In the genomic region with DNA sequence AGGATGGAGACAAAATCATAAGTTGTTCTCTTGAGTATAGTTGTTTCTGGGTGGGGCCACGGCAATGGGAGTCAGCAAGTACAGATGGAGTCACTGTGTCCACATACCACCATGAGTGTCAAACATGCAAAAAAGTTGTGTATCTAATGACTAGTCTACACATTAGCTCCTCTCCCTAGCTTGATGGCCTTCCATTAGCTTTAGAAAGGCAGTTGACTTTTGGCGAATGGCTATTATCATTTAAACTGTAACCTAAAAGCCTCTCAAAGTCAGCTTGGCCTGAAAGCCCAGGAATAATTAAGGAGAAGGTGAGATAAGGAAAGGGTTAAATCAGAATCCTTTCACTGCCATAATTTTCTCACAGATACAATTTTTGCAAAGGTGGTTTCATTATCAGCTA, we compare ENCODE assay signal across 1 cellular context.
TF ChIP-seq lines count a peak whose summit lies in the region.

No MANE protein-coding gene starts in this region.

TF ChIP-seq in GM23338, 12 proteins besides CTCF, POLR2A, EP300 and RAD21:
- TF ChIP-seq, protein P1, sequence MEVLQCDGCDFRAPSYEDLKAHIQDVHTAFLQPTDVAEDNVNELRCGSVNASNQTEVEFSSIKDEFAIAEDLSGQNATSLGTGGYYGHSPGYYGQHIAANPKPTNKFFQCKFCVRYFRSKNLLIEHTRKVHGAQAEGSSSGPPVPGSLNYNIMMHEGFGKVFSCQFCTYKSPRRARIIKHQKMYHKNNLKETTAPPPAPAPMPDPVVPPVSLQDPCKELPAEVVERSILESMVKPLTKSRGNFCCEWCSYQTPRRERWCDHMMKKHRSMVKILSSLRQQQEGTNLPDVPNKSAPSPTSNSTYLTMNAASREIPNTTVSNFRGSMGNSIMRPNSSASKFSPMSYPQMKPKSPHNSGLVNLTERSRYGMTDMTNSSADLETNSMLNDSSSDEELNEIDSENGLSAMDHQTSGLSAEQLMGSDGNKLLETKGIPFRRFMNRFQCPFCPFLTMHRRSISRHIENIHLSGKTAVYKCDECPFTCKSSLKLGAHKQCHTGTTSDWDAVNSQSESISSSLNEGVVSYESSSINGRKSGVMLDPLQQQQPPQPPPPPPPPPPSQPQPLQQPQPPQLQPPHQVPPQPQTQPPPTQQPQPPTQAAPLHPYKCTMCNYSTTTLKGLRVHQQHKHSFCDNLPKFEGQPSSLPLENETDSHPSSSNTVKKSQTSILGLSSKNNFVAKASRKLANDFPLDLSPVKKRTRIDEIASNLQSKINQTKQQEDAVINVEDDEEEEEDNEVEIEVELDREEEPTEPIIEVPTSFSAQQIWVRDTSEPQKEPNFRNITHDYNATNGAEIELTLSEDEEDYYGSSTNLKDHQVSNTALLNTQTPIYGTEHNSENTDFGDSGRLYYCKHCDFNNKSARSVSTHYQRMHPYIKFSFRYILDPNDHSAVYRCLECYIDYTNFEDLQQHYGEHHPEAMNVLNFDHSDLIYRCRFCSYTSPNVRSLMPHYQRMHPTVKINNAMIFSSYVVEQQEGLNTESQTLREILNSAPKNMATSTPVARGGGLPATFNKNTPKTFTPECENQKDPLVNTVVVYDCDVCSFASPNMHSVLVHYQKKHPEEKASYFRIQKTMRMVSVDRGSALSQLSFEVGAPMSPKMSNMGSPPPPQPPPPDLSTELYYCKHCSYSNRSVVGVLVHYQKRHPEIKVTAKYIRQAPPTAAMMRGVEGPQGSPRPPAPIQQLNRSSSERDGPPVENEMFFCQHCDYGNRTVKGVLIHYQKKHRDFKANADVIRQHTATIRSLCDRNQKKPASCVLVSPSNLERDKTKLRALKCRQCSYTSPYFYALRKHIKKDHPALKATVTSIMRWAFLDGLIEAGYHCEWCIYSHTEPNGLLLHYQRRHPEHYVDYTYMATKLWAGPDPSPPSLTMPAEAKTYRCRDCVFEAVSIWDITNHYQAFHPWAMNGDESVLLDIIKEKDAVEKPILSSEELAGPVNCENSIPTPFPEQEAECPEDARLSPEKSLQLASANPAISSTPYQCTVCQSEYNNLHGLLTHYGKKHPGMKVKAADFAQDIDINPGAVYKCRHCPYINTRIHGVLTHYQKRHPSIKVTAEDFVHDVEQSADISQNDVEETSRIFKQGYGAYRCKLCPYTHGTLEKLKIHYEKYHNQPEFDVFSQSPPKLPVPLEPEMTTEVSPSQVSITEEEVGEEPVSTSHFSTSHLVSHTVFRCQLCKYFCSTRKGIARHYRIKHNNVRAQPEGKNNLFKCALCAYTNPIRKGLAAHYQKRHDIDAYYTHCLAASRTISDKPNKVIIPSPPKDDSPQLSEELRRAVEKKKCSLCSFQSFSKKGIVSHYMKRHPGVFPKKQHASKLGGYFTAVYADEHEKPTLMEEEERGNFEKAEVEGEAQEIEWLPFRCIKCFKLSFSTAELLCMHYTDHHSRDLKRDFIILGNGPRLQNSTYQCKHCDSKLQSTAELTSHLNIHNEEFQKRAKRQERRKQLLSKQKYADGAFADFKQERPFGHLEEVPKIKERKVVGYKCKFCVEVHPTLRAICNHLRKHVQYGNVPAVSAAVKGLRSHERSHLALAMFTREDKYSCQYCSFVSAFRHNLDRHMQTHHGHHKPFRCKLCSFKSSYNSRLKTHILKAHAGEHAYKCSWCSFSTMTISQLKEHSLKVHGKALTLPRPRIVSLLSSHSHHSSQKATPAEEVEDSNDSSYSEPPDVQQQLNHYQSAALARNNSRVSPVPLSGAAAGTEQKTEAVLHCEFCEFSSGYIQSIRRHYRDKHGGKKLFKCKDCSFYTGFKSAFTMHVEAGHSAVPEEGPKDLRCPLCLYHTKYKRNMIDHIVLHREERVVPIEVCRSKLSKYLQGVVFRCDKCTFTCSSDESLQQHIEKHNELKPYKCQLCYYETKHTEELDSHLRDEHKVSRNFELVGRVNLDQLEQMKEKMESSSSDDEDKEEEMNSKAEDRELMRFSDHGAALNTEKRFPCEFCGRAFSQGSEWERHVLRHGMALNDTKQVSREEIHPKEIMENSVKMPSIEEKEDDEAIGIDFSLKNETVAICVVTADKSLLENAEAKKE (CRISPR knock-in tag; IDR thresholded peaks at IDR 0.05), result peak; percentile 94
- peak; percentile 98 for TF ChIP-seq NANOG (IDR thresholded peaks at IDR 0.05; ENCODE audit: borderline replicate concordance)
- TF ChIP-seq CREB1 (CRISPR knock-in tag; IDR thresholded peaks at IDR 0.05; ENCODE audit: low read depth), result 0 out of 2 replicates have a peak, but pooled peaks have one; percentile 12
- TF ChIP-seq, protein P2, sequence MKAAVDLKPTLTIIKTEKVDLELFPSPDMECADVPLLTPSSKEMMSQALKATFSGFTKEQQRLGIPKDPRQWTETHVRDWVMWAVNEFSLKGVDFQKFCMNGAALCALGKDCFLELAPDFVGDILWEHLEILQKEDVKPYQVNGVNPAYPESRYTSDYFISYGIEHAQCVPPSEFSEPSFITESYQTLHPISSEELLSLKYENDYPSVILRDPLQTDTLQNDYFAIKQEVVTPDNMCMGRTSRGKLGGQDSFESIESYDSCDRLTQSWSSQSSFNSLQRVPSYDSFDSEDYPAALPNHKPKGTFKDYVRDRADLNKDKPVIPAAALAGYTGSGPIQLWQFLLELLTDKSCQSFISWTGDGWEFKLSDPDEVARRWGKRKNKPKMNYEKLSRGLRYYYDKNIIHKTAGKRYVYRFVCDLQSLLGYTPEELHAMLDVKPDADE (IDR thresholded peaks at IDR 0.05), result no peak
